ENCODE assay signal across 8 cellular contexts in the genomic region with DNA sequence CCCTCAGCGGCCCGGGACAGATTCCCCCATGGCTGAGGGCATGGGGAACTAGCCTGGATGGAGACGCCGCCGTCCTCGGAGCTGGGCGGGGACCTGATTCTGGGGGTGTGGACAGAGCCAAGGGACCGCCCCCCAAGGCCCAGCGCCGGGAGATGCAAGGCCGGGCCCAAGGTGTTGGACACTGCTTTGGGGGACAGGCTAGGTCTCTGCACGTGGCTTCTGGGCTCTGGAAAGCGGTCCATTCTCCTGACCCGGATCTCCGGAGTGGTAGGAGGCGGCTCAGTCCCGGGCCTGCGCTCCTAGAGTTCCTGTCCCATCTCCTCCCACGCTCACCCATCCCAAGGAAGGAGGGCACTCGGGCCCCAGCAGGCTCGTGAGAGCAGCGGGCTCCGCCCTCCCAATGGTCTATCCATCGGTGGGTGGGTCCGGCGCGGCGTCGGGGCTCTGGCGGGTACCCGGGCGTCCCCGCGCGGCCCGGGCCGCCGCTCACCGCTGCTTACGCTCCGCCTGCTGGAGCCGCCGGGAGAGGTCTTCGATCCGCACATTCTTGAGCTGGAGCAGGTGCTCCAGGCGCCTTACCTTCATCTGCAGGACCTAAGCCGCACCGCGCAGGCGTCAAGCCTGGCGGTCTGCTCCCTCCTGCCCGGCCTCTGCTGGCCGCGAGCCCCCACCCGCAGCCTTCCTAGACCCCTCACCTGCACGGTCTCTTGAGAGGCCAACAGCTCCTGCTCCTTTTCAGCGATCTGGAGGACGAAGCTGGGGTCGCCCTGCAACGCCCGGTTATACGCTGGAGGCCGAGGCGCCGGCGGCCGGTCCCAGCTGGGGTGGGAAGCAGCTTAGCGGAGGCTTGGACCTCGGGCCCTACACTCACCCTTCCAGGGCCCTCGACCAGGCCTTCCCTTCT. TPM values are rescaled to one million over a fixed set of nuclear protein-coding genes. Genes with fewer than 3 reads are reported as not detected.
DNase-seq lines count a peak whose midpoint lies in the region; ATAC-seq and TF ChIP-seq lines count a peak whose summit lies in the region.

No MANE protein-coding gene starts in this region.

- H3K27me3 ChIP-seq in kidney epithelial cell (ENCODE audit: control insufficient read depth, insufficient read depth, low read length): peaks cover 20% of the 10 kb centered on the region

- H3K36me3 ChIP-seq in kidney epithelial cell (ENCODE audit: control insufficient read depth, insufficient read depth, low read length): no peaks in the 10 kb centered on the region

- peak; percentile 60 for DNase-seq in activated naive CD4-positive, alpha-beta T cell treated with Interleukin-2 at 50 U/mL for 16 hours
- no peak for DNase-seq in activated naive CD4-positive, alpha-beta T cell treated with anti-CD3 and anti-CD28 coated beads, Interleukin-2, amount 50 U/mL, for 16 hours
- DNase-seq in SK-N-DZ (ENCODE audit: low spot score): peak; percentile 68
- peak; percentile 44 to 52 for DNase-seq in cardiac fibroblast (ENCODE audit: low read depth in 2 of 2)
- DNase-seq in kidney epithelial cell (ENCODE audit: low read depth): no peak
- peak; percentile 45 for DNase-seq in stimulated activated CD4-positive, alpha-beta T cell treated with anti-CD3 and anti-CD28 coated beads, Interleukin-4, amount 100 ng/mL, for 24 hours
- no peak for DNase-seq in NCI-H2107 treated with DMSO at 0.1 percent for 48 hours (lab: John Stamatoyannopoulos, UW; ENCODE audit: unreplicated experiment)

- H3K4me3 ChIP-seq in cardiac fibroblast (replicated peaks in 1 of 2; ENCODE audit: low read depth in 2 of 2, low read length in 2 of 2): peak overlapping the region; percentile 43 to 53
- peak overlapping the region; percentile 30 for H3K4me3 ChIP-seq in kidney epithelial cell (ENCODE audit: low read depth, low read length)

- no peak for ATAC-seq in HG03159 (IDR thresholded peaks at IDR 0.05; ENCODE audit: unreplicated experiment)

- TF ChIP-seq CTCF in cardiac fibroblast (IDR thresholded peaks at IDR 0.05; ENCODE audit: low read depth, low read length) (peak; percentile 4), kidney epithelial cell (IDR thresholded peaks at IDR 0.05; ENCODE audit: insufficient read depth, low read length, poor library complexity, severe bottlenecking) (no peak)

RNA-seq across cellular contexts. Expression of a gene that starts 3.3 kb away (rescaled TPM):
- 0.17 and 0.62 TPM in 2 replicates for polyA plus RNA-seq in SK-N-DZ (2014; cell fraction: cytosol; rRNA removed)
- polyA plus RNA-seq in SK-N-DZ (2014; cell fraction: nucleus; rRNA removed): 0.20 and 3.4 TPM in 2 replicates
- total RNA-seq in kidney epithelial cell: 0.07 TPM in 1 of 2 replicates, not detected in the other

RNA-seq across cellular contexts. Expression of a gene that starts 8.6 kb away (rescaled TPM):
- polyA plus RNA-seq in SK-N-DZ (2014; cell fraction: cytosol; rRNA removed): 48.5 and 68.5 TPM in 2 replicates
- 30.1 and 42.8 TPM in 2 replicates for polyA plus RNA-seq in SK-N-DZ (2014; cell fraction: nucleus; rRNA removed)
- 66.2 and 73.3 TPM in 2 replicates for total RNA-seq in kidney epithelial cell

RNA-seq across cellular contexts. Expression of a gene that starts 10.4 kb away (rescaled TPM):
- 110 and 116 TPM in 2 replicates for polyA plus RNA-seq in SK-N-DZ (2014; cell fraction: cytosol; rRNA removed)
- 63.6 and 72.6 TPM in 2 replicates for polyA plus RNA-seq in SK-N-DZ (2014; cell fraction: nucleus; rRNA removed)
- 34.8 and 35.2 TPM in 2 replicates for total RNA-seq in kidney epithelial cell

RNA-seq across cellular contexts. Expression of a gene that starts 18.1 kb away (rescaled TPM):
- 140 and 141 TPM in 2 replicates for polyA plus RNA-seq in SK-N-DZ (2014; cell fraction: cytosol; rRNA removed)
- 108 and 173 TPM in 2 replicates for polyA plus RNA-seq in SK-N-DZ (2014; cell fraction: nucleus; rRNA removed)
- 8.3 and 13.0 TPM in 2 replicates for total RNA-seq in kidney epithelial cell

RNA-seq across cellular contexts. Expression of a gene that starts 42.4 kb away (rescaled TPM):
- polyA plus RNA-seq in SK-N-DZ (2014; cell fraction: cytosol; rRNA removed): 10.4 and 12.0 TPM in 2 replicates
- polyA plus RNA-seq in SK-N-DZ (2014; cell fraction: nucleus; rRNA removed): 5.7 and 6.8 TPM in 2 replicates
- total RNA-seq in kidney epithelial cell: 13.7 and 15.0 TPM in 2 replicates

Comparison
In these comparisons a context has a peak if more than half of its experiments do, and no peak if none do; other contexts are left out.
1. DNase-seq: peak in activated naive CD4-positive, alpha-beta T cell treated with Interleukin-2 at 50 U/mL for 16 hours (single experiment), SK-N-DZ (single experiment), cardiac fibroblast (2 of 2) and stimulated activated CD4-positive, alpha-beta T cell treated with anti-CD3 and anti-CD28 coated beads, Interleukin-4, amount 100 ng/mL, for 24 hours (single experiment); none in activated naive CD4-positive, alpha-beta T cell treated with anti-CD3 and anti-CD28 coated beads, Interleukin-2, amount 50 U/mL, for 16 hours (single experiment), kidney epithelial cell (single experiment) and NCI-H2107 treated with DMSO at 0.1 percent for 48 hours (single experiment).